ENCODE assay signal across 13 cellular contexts in genomic region chr3:43390255-43390588, GRCh38.
DNase-seq lines count a peak whose midpoint lies in the region; ATAC-seq, FAIRE-seq and TF ChIP-seq lines count a peak whose summit lies in the region.
"Had no signal": no experiment of that assay in that cellular context is flagged by ENCODE, and none has a peak within 500 bp of the region (broad histone marks: within the 10 kb centered on the region; RNA-seq: fewer than 3 reads in every experiment).

No MANE protein-coding gene starts in this region.

- no peaks in the 10 kb centered on the region for H3K9me3 Mint-ChIP-seq in CD8-positive, alpha-beta memory T cell

- no peak for TF ChIP-seq CTCF in esophagus muscularis mucosa (IDR thresholded peaks at IDR 0.05)
- no peak for TF ChIP-seq CTCF in pancreas (IDR thresholded peaks at IDR 0.05)
- TF ChIP-seq CTCF in testis (IDR thresholded peaks at IDR 0.05): no peak

- no peaks in the 10 kb centered on the region for H3K27me3 Mint-ChIP-seq in CD8-positive, alpha-beta memory T cell
- no peaks in the 10 kb centered on the region for H3K27me3 Mint-ChIP-seq in T-helper 17 cell

- H3K27ac Mint-ChIP-seq in CD8-positive, alpha-beta memory T cell: peak overlapping the region; percentile 90 to 99 (median 96)
- H3K27ac Mint-ChIP-seq in T-helper 17 cell: peak overlapping the region; percentile 85

- intact Hi-C loops in esophagus muscularis mucosa (cut with DNase I): no loop called here
- intact Hi-C loops in pancreas (cut with DNase I): no loop called here
- intact Hi-C loops in testis (cut with DNase I; ENCODE audit: low total_unique reads): no loop called here

- FAIRE-seq in pancreas (lab: Jason Lieb, UNC): no peak

- no peak for ATAC-seq in T-helper 17 cell
- peak; percentile 89 to 93 (median 92) for ATAC-seq in pancreas
- ATAC-seq in GM18505 (IDR thresholded peaks at IDR 0.05; ENCODE audit: unreplicated experiment): no peak
- ATAC-seq: HCT116 had no signal

- POLR2A ChIA-PET in CD8-positive, alpha-beta memory T cell (lab: Charles Lee): interaction anchor here (1.0 kb wide), 1 partner anchor 14 kb away, joined by 3 read pairs; no protein-coding TSS in a partner anchor

- peaks cover 77 to 96% (median 89%) of the 10 kb centered on the region in 3 donors for H3K4me1 Mint-ChIP-seq in CD8-positive, alpha-beta memory T cell
- H3K4me1 Mint-ChIP-seq in T-helper 17 cell: peaks cover 33% of the 10 kb centered on the region

- TF ChIP-seq POLR2A in esophagus muscularis mucosa (IDR thresholded peaks at IDR 0.05; ENCODE audit: low read depth) (no peak), GM18505 (IDR thresholded peaks at IDR 0.05; ENCODE audit: borderline replicate concordance, extremely low read depth, insufficient read depth, insufficient read length) (no peak), testis (IDR thresholded peaks at IDR 0.05) (no peak)

- peak overlapping the region; percentile 8 for H3K4me3 ChIP-seq in CD8-positive, alpha-beta memory T cell (ENCODE audit: low read length)
- no peak overlapping the region for H3K4me3 ChIP-seq in esophagus muscularis mucosa
- peak overlapping the region in 1 of 4 donors; percentile 10 for H3K4me3 ChIP-seq in pancreas
- no peak overlapping the region for H3K4me3 ChIP-seq in testis

- TF ChIP-seq EP300 in esophagus muscularis mucosa (IDR thresholded peaks at IDR 0.05): no peak

- DNase-seq in CD8-positive, alpha-beta memory T cell: no peak
- DNase-seq in T-helper 17 cell (no peak), esophagus muscularis mucosa (ENCODE audit: extremely low spot score) (peak; percentile 78), pancreas (peak in 5 of 6 donors; percentile 77 to 90 (median 89)), activated gamma-delta T cell (lab: John Stamatoyannopoulos, UW) (no peak), testis (no peak), NAMALWA (ENCODE audit: low spot score) (no peak)
- DNase-seq: DMS153, glutamatergic neuron, NCI-H345, nucleus accumbens had no signal

- H3K36me3 Mint-ChIP-seq in CD8-positive, alpha-beta memory T cell: peaks cover 0 to 12% (median 1%) of the 10 kb centered on the region in 3 donors
- no peaks in the 10 kb centered on the region for H3K36me3 Mint-ChIP-seq in T-helper 17 cell (ENCODE audit: low read depth)

- H3K4me1 ChIP-seq in CD8-positive, alpha-beta memory T cell (ENCODE audit: insufficient read depth, low read length): peaks cover 47% of the 10 kb centered on the region
- H3K4me1 ChIP-seq in esophagus muscularis mucosa: peaks cover 22 to 41% (median 28%) of the 10 kb centered on the region in 4 donors
- peaks cover 32 to 41% (median 32%) of the 10 kb centered on the region in 3 donors for H3K4me1 ChIP-seq in pancreas
- H3K4me1 ChIP-seq in testis: no peaks in the 10 kb centered on the region

- no peaks in the 10 kb centered on the region for H3K9me3 ChIP-seq in CD8-positive, alpha-beta memory T cell (ENCODE audit: low read length)
- H3K9me3 ChIP-seq in T-helper 17 cell (ENCODE audit: control insufficient read depth, low read length, poor library complexity, severe bottlenecking): peaks cover 3% of the 10 kb centered on the region
- H3K9me3 ChIP-seq in esophagus muscularis mucosa: peaks cover 0 to 3% (median 0%) of the 10 kb centered on the region in 4 donors
- no peaks in the 10 kb centered on the region for H3K9me3 ChIP-seq in pancreas
- H3K9me3 ChIP-seq in testis: no peaks in the 10 kb centered on the region

- 100% methylated on average over 1 of the region's 1 CpG for WGBS in esophagus muscularis mucosa
- WGBS in pancreas, 2 donors: 28 to 56% methylated on average over 1 of the region's 1 CpG
- 95 to 100% methylated on average over 1 of the region's 1 CpG for WGBS in testis, 2 donors

- H3K27ac ChIP-seq in CD8-positive, alpha-beta memory T cell (ENCODE audit: low read depth, low read length): peak overlapping the region; percentile 62
- peak overlapping the region; percentile 33 to 71 (median 70) for H3K27ac ChIP-seq in esophagus muscularis mucosa (replicated peaks in 1 of 4)
- H3K27ac ChIP-seq in pancreas: peak overlapping the region; percentile 75 to 84 (median 84)
- H3K27ac ChIP-seq in testis: peak overlapping the region in 1 of 2 donors; percentile 47

- no peaks in the 10 kb centered on the region for H3K36me3 ChIP-seq in CD8-positive, alpha-beta memory T cell (ENCODE audit: insufficient read depth, low read length)
- no peaks in the 10 kb centered on the region for H3K36me3 ChIP-seq in esophagus muscularis mucosa
- no peaks in the 10 kb centered on the region for H3K36me3 ChIP-seq in pancreas
- no peaks in the 10 kb centered on the region for H3K36me3 ChIP-seq in testis (ENCODE audit: low read depth, missing control alignments)

- H3K27me3 ChIP-seq in CD8-positive, alpha-beta memory T cell (ENCODE audit: insufficient read depth, low read length, poor library complexity, severe bottlenecking): no peaks in the 10 kb centered on the region
- H3K27me3 ChIP-seq in esophagus muscularis mucosa: no peaks in the 10 kb centered on the region
- H3K27me3 ChIP-seq in pancreas: no peaks in the 10 kb centered on the region
- no peaks in the 10 kb centered on the region for H3K27me3 ChIP-seq in testis

- H3K4me3 Mint-ChIP-seq in CD8-positive, alpha-beta memory T cell: peak overlapping the region in 6 of 7 donors; percentile 64 to 88 (median 72)
- no peak overlapping the region for H3K4me3 Mint-ChIP-seq in T-helper 17 cell

- CTCF ChIA-PET in CD8-positive, alpha-beta memory T cell (lab: Charles Lee): interaction anchor here (1.4 to 2.4 kb wide), 4 partner anchors 9 to 228 kb away, joined by 4 to 22 read pairs (median 12); no protein-coding TSS in a partner anchor

Comparison
In these comparisons a context has a peak if more than half of its experiments do, and no peak if none do; other contexts are left out.
1. DNase-seq: peak in esophagus muscularis mucosa (single experiment) and pancreas (5 of 6); none in CD8-positive, alpha-beta memory T cell (0 of 5), T-helper 17 cell (0 of 3), activated gamma-delta T cell (single experiment), testis (single experiment) and NAMALWA (single experiment).
2. ATAC-seq: peak in pancreas (4 of 4); none in T-helper 17 cell (single experiment) and GM18505 (single experiment).